ENCODE assay signal across 15 cellular contexts in genomic region chr2:6944546-6944945, GRCh38. TPM values are rescaled to one million over a fixed set of nuclear protein-coding genes. Genes with fewer than 3 reads are reported as not detected.
DNase-seq lines count a peak whose midpoint lies in the region; ATAC-seq and TF ChIP-seq lines count a peak whose summit lies in the region.
"Had no signal": no experiment of that assay in that cellular context is flagged by ENCODE, and none has a peak within 500 bp of the region (broad histone marks: within the 10 kb centered on the region; RNA-seq: fewer than 3 reads in every experiment).

No MANE protein-coding gene starts in this region.

- no peak overlapping the region for H3K4me3 Mint-ChIP-seq in nephron progenitor cell

- no peaks in the 10 kb centered on the region for H3K27me3 Mint-ChIP-seq in nephron progenitor cell (ENCODE audit: low read depth, poor library complexity)

- ATAC-seq in lung (ENCODE audit: insufficient read depth, low FRiP score) = no peak

- H3K9me3 ChIP-seq in lung (ENCODE audit: control insufficient read depth in 2 of 2, insufficient read depth in 1 of 2, low read length in 1 of 2) = no peaks in the 10 kb centered on the region
- H3K9me3 ChIP-seq in testis = no peaks in the 10 kb centered on the region

- H3K27me3 ChIP-seq in dorsolateral prefrontal cortex (no peaks in the 10 kb centered on the region), lung (ENCODE audit: control insufficient read depth, insufficient read depth) (no peaks in the 10 kb centered on the region), testis (no peaks in the 10 kb centered on the region)

- TF ChIP-seq CTCF in dorsolateral prefrontal cortex (IDR thresholded peaks at IDR 0.05 in 54 of 56, conservative IDR thresholded peaks at IDR 0.05 in 2 of 56; ENCODE audit: low read depth in 1 of 56, partially characterized antibody in 56 of 56) = no peak
- TF ChIP-seq CTCF in lung (IDR thresholded peaks at IDR 0.05; ENCODE audit: control extremely low read depth, extremely low read depth) = no peak
- TF ChIP-seq CTCF in testis (IDR thresholded peaks at IDR 0.05) = no peak
- TF ChIP-seq CTCF in nephron progenitor cell (IDR thresholded peaks at IDR 0.05) = no peak

- H3K9me3 Mint-ChIP-seq in nephron progenitor cell = no peaks in the 10 kb centered on the region

- peaks cover 28% of the 10 kb centered on the region for H3K4me1 Mint-ChIP-seq in nephron progenitor cell

- no peak overlapping the region for H3K27ac Mint-ChIP-seq in nephron progenitor cell

- TF ChIP-seq POLR2A in testis (IDR thresholded peaks at IDR 0.05) = no peak

- WGBS in lung, 2 donors = 75 to 89% methylated on average over 5 of the region's 5 CpGs
- WGBS in testis, 2 donors = 58 to 65% methylated on average over 5 of the region's 5 CpGs

- peaks cover 64% of the 10 kb centered on the region for H3K36me3 Mint-ChIP-seq in nephron progenitor cell (ENCODE audit: low read depth)

- peak overlapping the region in 1 of 59 donors; percentile 4 for H3K4me3 ChIP-seq in dorsolateral prefrontal cortex
- no peak overlapping the region for H3K4me3 ChIP-seq in lung
- no peak overlapping the region for H3K4me3 ChIP-seq in testis

- no peaks in the 10 kb centered on the region for H3K36me3 ChIP-seq in lung (ENCODE audit: control insufficient read depth in 2 of 2, insufficient read depth in 2 of 2, low read length in 2 of 2)
- no peaks in the 10 kb centered on the region for H3K36me3 ChIP-seq in testis (ENCODE audit: low read depth, missing control alignments)

- H3K27ac ChIP-seq in dorsolateral prefrontal cortex (peak overlapping the region; percentile 0 to 90 (median 76)), lung (ENCODE audit: low read depth in 1 of 2, low read length in 1 of 2) (no peak overlapping the region), testis (peak overlapping the region in 1 of 2 donors; percentile 46)

- intact Hi-C loops in dorsolateral prefrontal cortex (cut with DNase I) (no loop called here), testis (cut with DNase I; ENCODE audit: low total_unique reads) (no loop called here)

- H3K4me1 ChIP-seq in lung (ENCODE audit: control insufficient read depth in 2 of 2, insufficient read depth in 2 of 2, low read length in 2 of 2) (peaks cover 7 to 14% of the 10 kb centered on the region in 2 donors), testis (peaks cover 6% of the 10 kb centered on the region)

- peak; percentile 30 for DNase-seq in activated CD8-positive, alpha-beta memory T cell treated with anti-CD3 and anti-CD28 coated beads for 24 hours
- DNase-seq in activated CD8-positive, alpha-beta memory T cell treated with anti-CD3 and anti-CD28 coated beads, Interleukin-2, amount 50 U/mL, for 4 hours = no peak
- DNase-seq in dorsolateral prefrontal cortex = no peak
- DNase-seq in lung (ENCODE audit: low spot score) = peak; percentile 16
- DNase-seq in testis = peak; percentile 44
- no peak for DNase-seq in SHP77 treated with DMSO at 0.1 percent for 48 hours (lab: John Stamatoyannopoulos, UW)
- DNase-seq in DMS53 (lab: John Stamatoyannopoulos, UW) = no peak
- no peak for DNase-seq in nephron progenitor cell
- DNase-seq: 8988T, KG1, NCI-H1048, NCI-H1436 treated with DMSO at 0.1 percent for 48 hours, NCI-H2029 treated with DMSO at 0.1 percent for 48 hours, NCI-H510A, SIG-M5 had no signal

RNA-seq across cellular contexts. Expression of gene RNF144A, which starts 27.3 kb away (rescaled TPM):
- total RNA-seq in dorsolateral prefrontal cortex (100 to 1,000 TPM in 23 of 120 experiments, 10 to 100 TPM in 97; 49.5 to 144 (median 83.6) TPM), lung (10 to 100 TPM in 1 of 2 donors, 1 to 10 TPM in 1; 8.4 to 25.3 TPM), testis (10 to 100 TPM; 12.6 to 12.9 TPM)
- polyA plus RNA-seq in lung (1 to 10 TPM; 2.7 to 3.2 TPM), testis (ENCODE audit: insufficient read depth, low read depth, low replicate concordance) (8.9 TPM)

Comparison
In these comparisons a context has a peak if more than half of its experiments do, and no peak if none do; other contexts are left out.
1. DNase-seq: peak in activated CD8-positive, alpha-beta memory T cell treated with anti-CD3 and anti-CD28 coated beads for 24 hours (single experiment), lung (single experiment) and testis (single experiment); none in activated CD8-positive, alpha-beta memory T cell treated with anti-CD3 and anti-CD28 coated beads, Interleukin-2, amount 50 U/mL, for 4 hours (single experiment), dorsolateral prefrontal cortex (0 of 10), SHP77 treated with DMSO at 0.1 percent for 48 hours (single experiment), DMS53 (single experiment) and nephron progenitor cell (single experiment).
2. H3K27ac ChIP-seq: peak in dorsolateral prefrontal cortex (59 of 59); none in lung (0 of 2).